15 cellular contexts compared by ENCODE assay signal in the genomic region with DNA sequence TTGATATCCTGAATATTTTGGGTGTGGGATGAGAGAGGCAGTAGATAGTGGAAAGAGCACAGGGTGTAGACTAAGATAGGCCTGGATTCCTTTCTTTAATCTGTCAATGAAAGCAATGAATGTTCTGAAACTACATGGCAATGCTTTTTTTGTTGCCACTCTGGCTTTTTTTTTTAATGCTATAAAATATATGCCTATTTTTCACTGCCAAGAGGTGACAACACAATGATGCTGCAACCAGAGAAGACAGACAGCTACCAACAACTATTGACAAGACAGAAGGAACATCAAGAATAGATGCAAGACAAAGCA. TPM values are rescaled to one million over a fixed set of nuclear protein-coding genes. Genes with fewer than 3 reads are reported as not detected.
DNase-seq lines count a peak whose midpoint lies in the region; ATAC-seq and TF ChIP-seq lines count a peak whose summit lies in the region.
"Had no signal": no experiment of that assay in that cellular context is flagged by ENCODE, and none has a peak within 500 bp of the region (broad histone marks: within the 10 kb centered on the region; RNA-seq: fewer than 3 reads in every experiment).

No MANE protein-coding gene starts in this region.

- H3K4me3 Mint-ChIP-seq in natural killer cell: no peak overlapping the region
- H3K4me3 Mint-ChIP-seq in natural killer cell treated with Interleukin-12 subunit alpha and Interleukin-12 subunit beta and Interleukin-15 and Interleukin-18, amount 100 ng/mL, for 72 hours: no peak overlapping the region
- H3K4me3 Mint-ChIP-seq in chondrocyte (ENCODE audit: unreplicated experiment): no peak overlapping the region
- H3K4me3 Mint-ChIP-seq: IgD-negative memory B cell had no signal

- no peak overlapping the region for H3K4me2 ChIP-seq in KMS-11
- H3K4me2 ChIP-seq: SK-N-SH had no signal

- H3K9me3 Mint-ChIP-seq in natural killer cell (no peaks in the 10 kb centered on the region), chondrocyte (ENCODE audit: low read depth) (no peaks in the 10 kb centered on the region)
- H3K9me3 Mint-ChIP-seq in natural killer cell treated with Interleukin-12 subunit alpha and Interleukin-12 subunit beta and Interleukin-15 and Interleukin-18, amount 100 ng/mL, for 72 hours: no peaks in the 10 kb centered on the region
- H3K9me3 Mint-ChIP-seq: IgD-negative memory B cell had no signal

- no peak overlapping the region for H2AFZ ChIP-seq in KMS-11 (ENCODE audit: low read depth)

- H3K27ac Mint-ChIP-seq in natural killer cell (no peak overlapping the region), chondrocyte (ENCODE audit: unreplicated experiment) (no peak overlapping the region)
- H3K27ac Mint-ChIP-seq in natural killer cell treated with Interleukin-12 subunit alpha and Interleukin-12 subunit beta and Interleukin-15 and Interleukin-18, amount 100 ng/mL, for 72 hours: no peak overlapping the region
- H3K27ac Mint-ChIP-seq: IgD-negative memory B cell had no signal

- H4K20me1 ChIP-seq in KMS-11 (ENCODE audit: insufficient read depth): no peaks in the 10 kb centered on the region

- H3K4me1 Mint-ChIP-seq in natural killer cell (no peaks in the 10 kb centered on the region), chondrocyte (ENCODE audit: low read depth) (no peaks in the 10 kb centered on the region)
- H3K4me1 Mint-ChIP-seq in natural killer cell treated with Interleukin-12 subunit alpha and Interleukin-12 subunit beta and Interleukin-15 and Interleukin-18, amount 100 ng/mL, for 72 hours (ENCODE audit: low read depth in 2 of 2): peaks cover 5 to 6% of the 10 kb centered on the region in 2 donors

- H3K79me2 ChIP-seq in KMS-11 (ENCODE audit: insufficient read depth, low read depth): no peaks in the 10 kb centered on the region

- H3K27me3 Mint-ChIP-seq in natural killer cell (ENCODE audit: low read depth in 2 of 2) (no peaks in the 10 kb centered on the region), chondrocyte (ENCODE audit: low read depth) (no peaks in the 10 kb centered on the region)
- H3K27me3 Mint-ChIP-seq in natural killer cell treated with Interleukin-12 subunit alpha and Interleukin-12 subunit beta and Interleukin-15 and Interleukin-18, amount 100 ng/mL, for 72 hours: peaks cover 0 to 6% of the 10 kb centered on the region in 2 donors
- H3K27me3 Mint-ChIP-seq: IgD-negative memory B cell had no signal

- TF ChIP-seq CTCF in natural killer cell (IDR thresholded peaks at IDR 0.05) (peak; percentile 41), KMS-11 (conservative IDR thresholded peaks at IDR 0.05; ENCODE audit: low read depth, low read length) (peak; percentile 42; the same call in 1 of the 2 replicates), chondrocyte (IDR thresholded peaks at IDR 0.05) (peak; percentile 51)

- ATAC-seq in natural killer cell (no peak), GM21825 (IDR thresholded peaks at IDR 0.05; ENCODE audit: unreplicated experiment) (no peak), GM19395 (IDR thresholded peaks at IDR 0.05; ENCODE audit: unreplicated experiment) (no peak)
- ATAC-seq in natural killer cell treated with Interleukin-12 subunit alpha and Interleukin-12 subunit beta and Interleukin-15 and Interleukin-18, amount 100 ng/mL, for 72 hours: no peak

- DNase-seq in natural killer cell (no peak), chondrocyte (ENCODE audit: low spot score) (no peak), kidney glomerular epithelial cell (lab: John Stamatoyannopoulos, UW) (no peak), AG08396 (ENCODE audit: low spot score) (no peak)
- no peak for DNase-seq in natural killer cell treated with Interleukin-12 subunit alpha and Interleukin-12 subunit beta and Interleukin-15 and Interleukin-18, amount 100 ng/mL, for 72 hours (ENCODE audit: low spot score)
- DNase-seq: GOT3, NCI-H1048, NCI-H2029 treated with DMSO at 0.1 percent for 48 hours had no signal

- intact Hi-C loops in natural killer cell (cut with micrococcal nuclease): no loop called here

- H3K4me1 ChIP-seq in KMS-11 (ENCODE audit: low read depth, poor library complexity, severe bottlenecking): no peaks in the 10 kb centered on the region

- H3K27ac ChIP-seq in KMS-11: no peak overlapping the region
- H3K27ac ChIP-seq: HL-60 had no signal

- H3K36me3 ChIP-seq in KMS-11 (ENCODE audit: insufficient read depth): no peaks in the 10 kb centered on the region

- H3K36me3 Mint-ChIP-seq in natural killer cell (no peaks in the 10 kb centered on the region), chondrocyte (ENCODE audit: low read depth) (peaks cover 5% of the 10 kb centered on the region)
- no peaks in the 10 kb centered on the region for H3K36me3 Mint-ChIP-seq in natural killer cell treated with Interleukin-12 subunit alpha and Interleukin-12 subunit beta and Interleukin-15 and Interleukin-18, amount 100 ng/mL, for 72 hours

- H3K9ac ChIP-seq in KMS-11: no peak overlapping the region
- H3K9ac ChIP-seq: SK-N-SH had no signal

- no peak overlapping the region for H3K4me3 ChIP-seq in KMS-11 (IDR thresholded peaks at IDR 0.05; ENCODE audit: insufficient read depth, low read depth, low read length)

- H3K27me3 ChIP-seq in KMS-11 (ENCODE audit: insufficient read depth, low read depth): no peaks in the 10 kb centered on the region

RNA-seq across cellular contexts. Expression of gene ANG, which starts 9.4 kb away (rescaled TPM):
- total RNA-seq in natural killer cell (under 1 TPM in 1 of 3 donors, not detected in 2; 0.35 TPM), chondrocyte (7.3 to 10.2 TPM (median 9.1 TPM) in 3 replicates)
- total RNA-seq in natural killer cell treated with Interleukin-12 subunit alpha and Interleukin-12 subunit beta and Interleukin-15 and Interleukin-18, amount 100 ng/mL, for 72 hours: 1 to 10 TPM in 1 of 2 donors, under 1 TPM in 1; 0.78 to 1.6 TPM

RNA-seq across cellular contexts. Expression of gene RNASE4, which starts 13.6 kb away (rescaled TPM):
- total RNA-seq in natural killer cell (under 1 TPM in 2 of 3 donors, not detected in 1; 0.60 to 0.68 TPM), chondrocyte (23.6 to 32.1 TPM (median 28.5 TPM) in 3 replicates)
- total RNA-seq in natural killer cell treated with Interleukin-12 subunit alpha and Interleukin-12 subunit beta and Interleukin-15 and Interleukin-18, amount 100 ng/mL, for 72 hours: 1 to 10 TPM in 1 of 2 donors, under 1 TPM in 1; 0.50 to 1.2 TPM

RNA-seq across cellular contexts. Expression of gene EDDM3A, which starts 47.7 kb away (rescaled TPM):
- total RNA-seq in natural killer cell (not detected), chondrocyte (not detected in 3 replicates)
- total RNA-seq in natural killer cell treated with Interleukin-12 subunit alpha and Interleukin-12 subunit beta and Interleukin-15 and Interleukin-18, amount 100 ng/mL, for 72 hours: not detected
- total RNA-seq: A172 had no signal

RNA-seq across cellular contexts. Expression of gene OR6S1, which starts 56.5 kb away (rescaled TPM):
- total RNA-seq in natural killer cell (not detected), chondrocyte (not detected in 3 replicates)
- total RNA-seq in natural killer cell treated with Interleukin-12 subunit alpha and Interleukin-12 subunit beta and Interleukin-15 and Interleukin-18, amount 100 ng/mL, for 72 hours: not detected
- total RNA-seq: A172 had no signal

Comparison
In these comparisons a context has a peak if more than half of its experiments do, and no peak if none do; other contexts are left out.
1. RNA of gene RNASE4, which starts 13.6 kb away (total RNA-seq): 23.6 to 32.1 TPM in chondrocyte; 0.50 to 1.2 TPM in natural killer cell treated with Interleukin-12 subunit alpha and Interleukin-12 subunit beta and Interleukin-15 and Interleukin-18, amount 100 ng/mL, for 72 hours and 0.60 to 0.68 TPM in natural killer cell; every median in the first group is over 10 times any median in the second.
2. Peak in every context shown above with its lines, with median percentiles within 50 percentile points of each other: CTCF ChIP-seq.